Comparison of ENCODE assay signal across 1 cellular context in the genomic region with DNA sequence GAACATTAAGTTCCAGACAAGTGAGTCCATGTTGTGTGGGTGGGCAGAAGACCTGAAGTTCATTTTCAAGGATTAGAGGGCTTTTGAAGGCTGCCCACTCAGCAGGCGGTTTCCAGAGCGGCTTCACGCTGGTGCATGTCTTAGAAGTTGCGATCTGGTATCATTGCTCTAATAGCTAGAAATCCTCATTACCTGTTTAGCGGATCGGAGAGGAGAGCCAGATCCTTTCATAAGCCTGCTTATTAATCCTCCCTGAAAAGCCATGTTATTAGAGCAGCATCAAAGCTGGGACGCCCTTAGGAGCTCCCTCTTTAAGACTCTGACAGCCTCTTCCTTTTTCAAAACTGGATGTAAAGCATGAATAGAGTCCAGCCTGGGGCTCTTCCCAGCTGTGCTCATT.
TF ChIP-seq lines count a peak whose summit lies in the region.

No MANE protein-coding gene starts in this region.

TF ChIP-seq in SK-N-SH treated with all-trans-retinoic acid at 6 μM for 48 hours, 23 proteins besides CTCF, POLR2A, EP300 and RAD21 (continued from another document):
- TF ChIP-seq, protein P1, sequence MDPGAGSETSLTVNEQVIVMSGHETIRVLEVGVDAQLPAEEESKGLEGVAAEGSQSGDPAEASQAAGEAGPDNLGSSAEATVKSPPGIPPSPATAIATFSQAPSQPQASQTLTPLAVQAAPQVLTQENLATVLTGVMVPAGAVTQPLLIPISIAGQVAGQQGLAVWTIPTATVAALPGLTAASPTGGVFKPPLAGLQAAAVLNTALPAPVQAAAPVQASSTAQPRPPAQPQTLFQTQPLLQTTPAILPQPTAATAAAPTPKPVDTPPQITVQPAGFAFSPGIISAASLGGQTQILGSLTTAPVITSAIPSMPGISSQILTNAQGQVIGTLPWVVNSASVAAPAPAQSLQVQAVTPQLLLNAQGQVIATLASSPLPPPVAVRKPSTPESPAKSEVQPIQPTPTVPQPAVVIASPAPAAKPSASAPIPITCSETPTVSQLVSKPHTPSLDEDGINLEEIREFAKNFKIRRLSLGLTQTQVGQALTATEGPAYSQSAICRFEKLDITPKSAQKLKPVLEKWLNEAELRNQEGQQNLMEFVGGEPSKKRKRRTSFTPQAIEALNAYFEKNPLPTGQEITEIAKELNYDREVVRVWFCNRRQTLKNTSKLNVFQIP (CRISPR knock-in tag; IDR thresholded peaks at IDR 0.05; ENCODE audit: borderline replicate concordance, low read depth): no peak
- no peak for TF ChIP-seq CSDC2 (CRISPR knock-in tag; IDR thresholded peaks at IDR 0.05)
- TF ChIP-seq, protein P2, sequence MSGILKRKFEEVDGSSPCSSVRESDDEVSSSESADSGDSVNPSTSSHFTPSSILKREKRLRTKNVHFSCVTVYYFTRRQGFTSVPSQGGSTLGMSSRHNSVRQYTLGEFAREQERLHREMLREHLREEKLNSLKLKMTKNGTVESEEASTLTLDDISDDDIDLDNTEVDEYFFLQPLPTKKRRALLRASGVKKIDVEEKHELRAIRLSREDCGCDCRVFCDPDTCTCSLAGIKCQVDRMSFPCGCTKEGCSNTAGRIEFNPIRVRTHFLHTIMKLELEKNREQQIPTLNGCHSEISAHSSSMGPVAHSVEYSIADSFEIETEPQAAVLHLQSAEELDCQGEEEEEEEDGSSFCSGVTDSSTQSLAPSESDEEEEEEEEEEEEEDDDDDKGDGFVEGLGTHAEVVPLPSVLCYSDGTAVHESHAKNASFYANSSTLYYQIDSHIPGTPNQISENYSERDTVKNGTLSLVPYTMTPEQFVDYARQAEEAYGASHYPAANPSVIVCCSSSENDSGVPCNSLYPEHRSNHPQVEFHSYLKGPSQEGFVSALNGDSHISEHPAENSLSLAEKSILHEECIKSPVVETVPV (CRISPR knock-in tag; IDR thresholded peaks at IDR 0.05): no peak
- TF ChIP-seq ESRRG (CRISPR knock-in tag; IDR thresholded peaks at IDR 0.05): no peak
- TF ChIP-seq, protein P3, sequence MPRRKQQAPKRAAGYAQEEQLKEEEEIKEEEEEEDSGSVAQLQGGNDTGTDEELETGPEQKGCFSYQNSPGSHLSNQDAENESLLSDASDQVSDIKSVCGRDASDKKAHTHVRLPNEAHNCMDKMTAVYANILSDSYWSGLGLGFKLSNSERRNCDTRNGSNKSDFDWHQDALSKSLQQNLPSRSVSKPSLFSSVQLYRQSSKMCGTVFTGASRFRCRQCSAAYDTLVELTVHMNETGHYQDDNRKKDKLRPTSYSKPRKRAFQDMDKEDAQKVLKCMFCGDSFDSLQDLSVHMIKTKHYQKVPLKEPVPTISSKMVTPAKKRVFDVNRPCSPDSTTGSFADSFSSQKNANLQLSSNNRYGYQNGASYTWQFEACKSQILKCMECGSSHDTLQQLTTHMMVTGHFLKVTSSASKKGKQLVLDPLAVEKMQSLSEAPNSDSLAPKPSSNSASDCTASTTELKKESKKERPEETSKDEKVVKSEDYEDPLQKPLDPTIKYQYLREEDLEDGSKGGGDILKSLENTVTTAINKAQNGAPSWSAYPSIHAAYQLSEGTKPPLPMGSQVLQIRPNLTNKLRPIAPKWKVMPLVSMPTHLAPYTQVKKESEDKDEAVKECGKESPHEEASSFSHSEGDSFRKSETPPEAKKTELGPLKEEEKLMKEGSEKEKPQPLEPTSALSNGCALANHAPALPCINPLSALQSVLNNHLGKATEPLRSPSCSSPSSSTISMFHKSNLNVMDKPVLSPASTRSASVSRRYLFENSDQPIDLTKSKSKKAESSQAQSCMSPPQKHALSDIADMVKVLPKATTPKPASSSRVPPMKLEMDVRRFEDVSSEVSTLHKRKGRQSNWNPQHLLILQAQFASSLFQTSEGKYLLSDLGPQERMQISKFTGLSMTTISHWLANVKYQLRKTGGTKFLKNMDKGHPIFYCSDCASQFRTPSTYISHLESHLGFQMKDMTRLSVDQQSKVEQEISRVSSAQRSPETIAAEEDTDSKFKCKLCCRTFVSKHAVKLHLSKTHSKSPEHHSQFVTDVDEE (CRISPR knock-in tag; IDR thresholded peaks at IDR 0.05): no peak
- TF ChIP-seq, protein P4, sequence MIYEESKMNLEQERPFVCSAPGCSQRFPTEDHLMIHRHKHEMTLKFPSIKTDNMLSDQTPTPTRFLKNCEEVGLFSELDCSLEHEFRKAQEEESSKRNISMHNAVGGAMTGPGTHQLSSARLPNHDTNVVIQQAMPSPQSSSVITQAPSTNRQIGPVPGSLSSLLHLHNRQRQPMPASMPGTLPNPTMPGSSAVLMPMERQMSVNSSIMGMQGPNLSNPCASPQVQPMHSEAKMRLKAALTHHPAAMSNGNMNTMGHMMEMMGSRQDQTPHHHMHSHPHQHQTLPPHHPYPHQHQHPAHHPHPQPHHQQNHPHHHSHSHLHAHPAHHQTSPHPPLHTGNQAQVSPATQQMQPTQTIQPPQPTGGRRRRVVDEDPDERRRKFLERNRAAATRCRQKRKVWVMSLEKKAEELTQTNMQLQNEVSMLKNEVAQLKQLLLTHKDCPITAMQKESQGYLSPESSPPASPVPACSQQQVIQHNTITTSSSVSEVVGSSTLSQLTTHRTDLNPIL (CRISPR knock-in tag; IDR thresholded peaks at IDR 0.05; ENCODE audit: low read depth): no peak
- no peak for TF ChIP-seq BACH2 (CRISPR knock-in tag; IDR thresholded peaks at IDR 0.05; ENCODE audit: borderline replicate concordance)
- TF ChIP-seq ARNTL (CRISPR knock-in tag; IDR thresholded peaks at IDR 0.05; ENCODE audit: borderline replicate concordance, low read depth): no peak
- no peak for TF ChIP-seq ZNF8 (CRISPR knock-in tag; IDR thresholded peaks at IDR 0.05)
- no peak for TF ChIP-seq ZC3H10 (CRISPR knock-in tag; IDR thresholded peaks at IDR 0.05)
- no peak for TF ChIP-seq ZNF565 (CRISPR knock-in tag; conservative IDR thresholded peaks at IDR 0.05; ENCODE audit: low read depth)
- TF ChIP-seq SNAI2 (CRISPR knock-in tag; IDR thresholded peaks at IDR 0.05): no peak
- no peak for TF ChIP-seq ZFP3 (CRISPR knock-in tag; IDR thresholded peaks at IDR 0.05)
- TF ChIP-seq TCF4 (CRISPR knock-in tag; IDR thresholded peaks at IDR 0.05; ENCODE audit: borderline replicate concordance): no peak
- TF ChIP-seq ZNF70 (CRISPR knock-in tag; IDR thresholded peaks at IDR 0.05): no peak
- no peak for TF ChIP-seq PPARA (CRISPR knock-in tag; IDR thresholded peaks at IDR 0.05; ENCODE audit: borderline replicate concordance)
- TF ChIP-seq, protein P5, sequence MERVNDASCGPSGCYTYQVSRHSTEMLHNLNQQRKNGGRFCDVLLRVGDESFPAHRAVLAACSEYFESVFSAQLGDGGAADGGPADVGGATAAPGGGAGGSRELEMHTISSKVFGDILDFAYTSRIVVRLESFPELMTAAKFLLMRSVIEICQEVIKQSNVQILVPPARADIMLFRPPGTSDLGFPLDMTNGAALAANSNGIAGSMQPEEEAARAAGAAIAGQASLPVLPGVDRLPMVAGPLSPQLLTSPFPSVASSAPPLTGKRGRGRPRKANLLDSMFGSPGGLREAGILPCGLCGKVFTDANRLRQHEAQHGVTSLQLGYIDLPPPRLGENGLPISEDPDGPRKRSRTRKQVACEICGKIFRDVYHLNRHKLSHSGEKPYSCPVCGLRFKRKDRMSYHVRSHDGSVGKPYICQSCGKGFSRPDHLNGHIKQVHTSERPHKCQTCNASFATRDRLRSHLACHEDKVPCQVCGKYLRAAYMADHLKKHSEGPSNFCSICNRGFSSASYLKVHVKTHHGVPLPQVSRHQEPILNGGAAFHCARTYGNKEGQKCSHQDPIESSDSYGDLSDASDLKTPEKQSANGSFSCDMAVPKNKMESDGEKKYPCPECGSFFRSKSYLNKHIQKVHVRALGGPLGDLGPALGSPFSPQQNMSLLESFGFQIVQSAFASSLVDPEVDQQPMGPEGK (CRISPR knock-in tag; IDR thresholded peaks at IDR 0.05; ENCODE audit: borderline replicate concordance): no peak
TF ChIP-seq in SK-N-SH treated with all-trans-retinoic acid at 6 μM for 48 hours: peak in this region for 0.
